Comparison of ENCODE assay signal across 29 cellular contexts in the genomic region with DNA sequence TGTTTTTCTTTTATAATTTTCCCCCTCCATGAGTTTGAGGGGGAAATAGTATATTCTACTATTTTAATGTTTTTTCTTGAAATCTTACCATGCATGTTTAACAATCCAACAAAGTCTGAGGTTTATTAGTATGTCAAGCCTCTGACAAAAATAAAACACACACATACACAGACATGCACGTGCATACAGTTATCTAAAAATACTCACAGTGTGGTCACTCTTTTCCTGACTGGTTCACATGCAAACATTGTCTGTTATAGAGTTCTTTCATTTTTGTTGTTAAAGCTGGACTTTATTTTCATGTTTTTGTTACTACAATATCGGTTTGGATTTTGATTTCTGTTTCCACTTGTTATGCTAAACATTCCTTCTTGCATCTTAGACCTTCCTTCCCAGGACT. TPM values are rescaled to one million over a fixed set of nuclear protein-coding genes. Genes with fewer than 3 reads are reported as not detected.
"Had no signal": no experiment of that assay in that cellular context is flagged by ENCODE, and none has a peak within 500 bp of the region (broad histone marks: within the 10 kb centered on the region; RNA-seq: fewer than 3 reads in every experiment).

No MANE protein-coding gene starts in this region.

- ATAC-seq: activated CD8-positive, alpha-beta memory T cell treated with anti-CD3 and anti-CD28 coated beads, Interleukin-2, amount 10 ng/mL, durations not matched to agents 7 days and 5 days; activated naive CD4-positive, alpha-beta T cell treated with anti-CD3 and anti-CD28 coated beads, Interleukin-2, amount 50 U/mL, for 72 hours; activated naive CD8-positive, alpha-beta T cell treated with anti-CD3 and anti-CD28 coated beads, Interleukin-2, amount 50 U/mL, for 24 hours; activated T-cell treated with anti-CD3 and anti-CD28 coated beads, Interleukin-2, amount 50 U/mL, for 4 hours; body of pancreas; PC-3; T-helper 17 cell had no signal

- H3K27ac ChIP-seq: ascending aorta, body of pancreas had no signal

- H3K4me1 ChIP-seq: ascending aorta, body of pancreas had no signal

- H3K36me3 ChIP-seq: ascending aorta had no signal

- H3K4me3 ChIP-seq: ascending aorta, body of pancreas had no signal

- DNase-seq: activated B cell treated with CpG ODN at 0.5 μM for 24 hours; activated CD4-positive, alpha-beta T cell treated with anti-CD3 and anti-CD28 coated beads for 1 hour; activated CD4-positive, alpha-beta T cell treated with anti-CD3 and anti-CD28 coated beads, Interleukin-2, amount 10 ng/mL, durations not matched to agents 24 days and 14 days; activated CD4-positive, alpha-beta T cell treated with anti-CD3 and anti-CD28 coated beads, Interleukin-2, amount 50 U/mL, for 48 hours; activated CD8-positive, alpha-beta memory T cell treated with anti-CD3 and anti-CD28 coated beads, Interleukin-2, amount 10 ng/mL, durations not matched to agents 7 days and 5 days; activated effector memory CD4-positive, alpha-beta T cell treated with anti-CD3 and anti-CD28 coated beads, Interleukin-2, amount 50 U/mL, for 16 hours; activated naive CD4-positive, alpha-beta T cell treated with Interleukin-2 at 50 U/mL for 16 hours; activated naive CD8-positive, alpha-beta T cell treated with anti-CD3 and anti-CD28 coated beads, Interleukin-2, amount 50 U/mL, for 24 hours; activated T-cell treated with anti-CD3 and anti-CD28 coated beads, Interleukin-2, amount 50 U/mL, for 4 hours; amniotic stem cell; body of pancreas; central memory CD4-positive, alpha-beta T cell; MV-4-11; NCI-H1105; NCI-H1436; NCI-H1694 treated with DMSO at 0.1 percent for 48 hours; NCI-H2081; NCI-H446; NCI-H524; PC-3; SHP77; T-helper 17 cell; T-helper 9 cell had no signal

- H3K27me3 ChIP-seq: ascending aorta, body of pancreas had no signal

- H3K9me3 ChIP-seq: ascending aorta, body of pancreas had no signal

RNA-seq across cellular contexts. Expression of gene IQCJ, which starts 30.7 kb away (rescaled TPM):
- total RNA-seq: activated B cell treated with CpG ODN at 0.5 μM for 24 hours; activated CD4-positive, alpha-beta T cell treated with anti-CD3 and anti-CD28 coated beads, Interleukin-2, amount 10 ng/mL, durations not matched to agents 24 days and 14 days; activated CD8-positive, alpha-beta memory T cell treated with anti-CD3 and anti-CD28 coated beads, Interleukin-2, amount 10 ng/mL, durations not matched to agents 7 days and 5 days; activated naive CD4-positive, alpha-beta T cell treated with anti-CD3 and anti-CD28 coated beads, Interleukin-2, amount 50 U/mL, for 72 hours; activated T-cell treated with anti-CD3 and anti-CD28 coated beads, Interleukin-2, amount 50 U/mL, for 4 hours; ascending aorta; body of pancreas; bronchial epithelial cell; chondrocyte; MCF 10A; SK-MEL-5; T-helper 17 cell had no signal
